In genomic region chr4:137213372-137214173, GRCh38 we compare ENCODE assay signal across 25 cellular contexts.
DNase-seq lines count a peak whose midpoint lies in the region; ATAC-seq and TF ChIP-seq lines count a peak whose summit lies in the region.
"Had no signal": no experiment of that assay in that cellular context is flagged by ENCODE, and none has a peak within 500 bp of the region (broad histone marks: within the 10 kb centered on the region; RNA-seq: fewer than 3 reads in every experiment).

No MANE protein-coding gene starts in this region.

- ATAC-seq in gastroesophageal sphincter (no peak), omental fat pad (ENCODE audit: low FRiP score) (no peak)
- ATAC-seq: Right ventricle myocardium inferior; stimulated activated effector memory CD8-positive, alpha-beta T cell treated with anti-CD3 and anti-CD28 coated beads, Interleukin-12 subunit alpha, Interleukin-12 subunit beta, amount 100 ng/mL, for 72 hours had no signal

- H3K9me3 ChIP-seq in SK-N-MC (ENCODE audit: low read depth, low read length) = no peaks in the 10 kb centered on the region
- H3K9me3 ChIP-seq in smooth muscle cell (replicated peaks; ENCODE audit: low read depth) = no peaks in the 10 kb centered on the region
- no peaks in the 10 kb centered on the region for H3K9me3 ChIP-seq in gastroesophageal sphincter
- H3K9me3 ChIP-seq: prostate gland, testis had no signal

- H3K4me3 ChIP-seq in BJ (ENCODE audit: low read depth, low read length) = no peak overlapping the region
- H3K4me3 ChIP-seq in SK-N-MC = no peak overlapping the region
- no peak overlapping the region for H3K4me3 ChIP-seq in smooth muscle cell
- no peak overlapping the region for H3K4me3 ChIP-seq in gastroesophageal sphincter
- H3K4me3 ChIP-seq: neural progenitor cell, prostate gland, testis had no signal

- H3K27ac ChIP-seq in SK-N-MC (no peak overlapping the region; the same call in 1 of the 2 replicates), smooth muscle cell (ENCODE audit: low read depth) (no peak overlapping the region), gastroesophageal sphincter (no peak overlapping the region)
- H3K27ac ChIP-seq: neural progenitor cell, prostate gland, testis had no signal

- POLR2A ChIA-PET in BJ (lab: Charles Lee) = no interaction called here

- TF ChIP-seq POLR2A in gastroesophageal sphincter (IDR thresholded peaks at IDR 0.05) = no peak

- H2AFZ ChIP-seq in smooth muscle cell (ENCODE audit: low read depth) = no peak overlapping the region
- H2AFZ ChIP-seq: neural progenitor cell had no signal

- WGBS in smooth muscle cell (ENCODE audit: low lambda C conversion rate) = 62% methylated on average over 4 of the region's 4 CpGs
- WGBS in gastroesophageal sphincter (ENCODE audit: low coverage in 1 of 2), 2 donors = 66 to 74% methylated on average over 2 to 4 of the region's 4 CpGs

- H3K4me1 ChIP-seq in smooth muscle cell (ENCODE audit: low read depth) = no peaks in the 10 kb centered on the region
- H3K4me1 ChIP-seq in gastroesophageal sphincter = no peaks in the 10 kb centered on the region
- H3K4me1 ChIP-seq: prostate gland, testis had no signal

- H3F3A ChIP-seq in smooth muscle cell (ENCODE audit: low read depth) = no peaks in the 10 kb centered on the region

- no peak overlapping the region for H3K4me2 ChIP-seq in smooth muscle cell

- no peaks in the 10 kb centered on the region for H4K20me1 ChIP-seq in smooth muscle cell (ENCODE audit: low read depth)

- in situ Hi-C loops in KBM-7 (cut with MboI; ENCODE audit: low pct_unique_long_range_greater_than_20kb, low sequenced_read_pairs) = no loop called here

- TF ChIP-seq CTCF in BJ (IDR thresholded peaks at IDR 0.05; ENCODE audit: insufficient read depth, low read depth, low read length) (no peak), smooth muscle cell (IDR thresholded peaks at IDR 0.05; ENCODE audit: borderline replicate concordance, insufficient read depth, poor library complexity, severe bottlenecking) (no peak), gastroesophageal sphincter (IDR thresholded peaks at IDR 0.05) (no peak), omental fat pad (IDR thresholded peaks at IDR 0.05) (no peak)

- H3K27me3 ChIP-seq in BJ (ENCODE audit: control insufficient read depth, insufficient read depth, low read length) = no peaks in the 10 kb centered on the region
- H3K27me3 ChIP-seq in smooth muscle cell (ENCODE audit: low read depth) = no peaks in the 10 kb centered on the region
- no peaks in the 10 kb centered on the region for H3K27me3 ChIP-seq in gastroesophageal sphincter
- H3K27me3 ChIP-seq: dorsolateral prefrontal cortex, neural progenitor cell, testis had no signal

- TF ChIP-seq EP300 in gastroesophageal sphincter (IDR thresholded peaks at IDR 0.05) = no peak

- CTCF ChIA-PET in BJ (lab: Yijun Ruan, JAX) = no interaction called here

- H3K79me2 ChIP-seq in smooth muscle cell (ENCODE audit: low read depth) = no peaks in the 10 kb centered on the region

- H3K36me3 ChIP-seq in BJ (ENCODE audit: control insufficient read depth, insufficient read depth, low read length) (no peaks in the 10 kb centered on the region), SK-N-MC (ENCODE audit: insufficient read depth, low read length) (no peaks in the 10 kb centered on the region), smooth muscle cell (ENCODE audit: low read depth) (no peaks in the 10 kb centered on the region), gastroesophageal sphincter (no peaks in the 10 kb centered on the region)
- H3K36me3 ChIP-seq: neural progenitor cell, prostate gland had no signal

- DNase-seq in BJ (ENCODE audit: low read depth) (peak; percentile 54), GM04504 (ENCODE audit: low read depth) (peak; percentile 20), SK-N-MC (ENCODE audit: low read depth, low spot score) (peak; percentile 12), fibroblast of peridontal ligament (ENCODE audit: extremely low read depth) (peak; percentile 71), smooth muscle cell (lab: John Stamatoyannopoulos, UW; ENCODE audit: unreplicated experiment) (no peak), KBM-7 (no peak), omental fat pad (ENCODE audit: low spot score) (no peak)
- DNase-seq: activated CD4-positive, alpha-beta T cell treated with anti-CD3 and anti-CD28 coated beads for 1 hour; activated CD8-positive, alpha-beta memory T cell treated with anti-CD3 and anti-CD28 coated beads for 24 hours; activated T-cell treated with anti-CD3 and anti-CD28 coated beads, Interleukin-2, amount 50 U/mL, for 24 hours; CD4-positive, alpha-beta memory T cell; DMS79; dorsolateral prefrontal cortex; glutamatergic neuron; NCI-H1105 treated with DMSO at 0.1 percent for 48 hours; NCI-H2081; NCI-H748 treated with DMSO at 0.1 percent for 48 hours; OCI-M1; stimulated activated CD4-positive, alpha-beta T cell treated with anti-CD3 and anti-CD28 coated beads, Interleukin-2, amount 100 ng/mL, for 24 hours; testis had no signal

- H3K9ac ChIP-seq in SK-N-MC (ENCODE audit: insufficient read length) (no peak overlapping the region), smooth muscle cell (ENCODE audit: low read depth) (no peak overlapping the region)
- H3K9ac ChIP-seq: neural progenitor cell had no signal

Comparison
In these comparisons a context has a peak if more than half of its experiments do, and no peak if none do; other contexts are left out.
1. DNase-seq: peak in BJ (single experiment), GM04504 (single experiment), SK-N-MC (single experiment) and fibroblast of peridontal ligament (single experiment); none in smooth muscle cell (single experiment), KBM-7 (single experiment) and omental fat pad (single experiment).